9 cellular contexts compared by ENCODE assay signal in the genomic region with DNA sequence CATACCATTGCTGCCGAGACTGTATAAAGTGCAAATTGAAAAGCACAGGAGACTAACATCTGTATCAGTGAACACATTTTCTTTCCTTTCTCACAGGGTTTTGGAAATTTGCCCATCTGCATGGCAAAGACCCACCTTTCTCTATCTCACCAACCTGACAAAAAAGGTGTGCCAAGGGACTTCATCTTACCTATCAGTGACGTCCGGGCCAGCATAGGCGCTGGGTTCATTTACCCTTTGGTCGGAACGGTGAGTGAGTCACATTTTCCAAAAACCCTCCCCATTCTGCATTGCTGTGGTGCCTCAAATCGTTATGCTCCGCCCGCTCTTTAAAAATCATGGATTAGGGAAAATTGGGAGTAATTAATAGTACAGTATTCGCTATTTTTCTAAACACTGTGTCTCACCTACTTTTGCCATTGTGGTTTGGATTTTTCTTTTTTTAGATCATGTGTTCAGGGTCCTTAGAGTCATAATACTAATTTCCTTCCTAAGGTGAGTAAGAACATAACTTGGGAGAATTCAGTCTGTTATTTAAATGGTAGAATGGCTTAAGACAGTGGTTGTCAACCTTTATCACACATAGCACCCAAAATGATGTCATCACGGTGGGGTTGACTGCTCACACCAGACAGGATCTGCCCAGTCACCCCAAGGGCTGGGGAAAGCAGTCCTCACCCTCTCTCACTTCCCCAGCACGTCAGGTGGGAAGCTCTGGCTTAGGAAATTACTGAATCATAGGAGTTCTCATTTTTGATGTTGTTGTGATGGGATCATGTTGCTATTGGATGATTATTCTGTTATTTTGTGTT.
A peak's percentile ranks its signal among the peaks of the same experiment; 100 is the strongest.
DNase-seq lines count a peak whose midpoint lies in the region; ATAC-seq and TF ChIP-seq lines count a peak whose summit lies in the region.
"Had no signal": no experiment of that assay in that cellular context is flagged by ENCODE, and none has a peak within 500 bp of the region (broad histone marks: within the 10 kb centered on the region; RNA-seq: fewer than 3 reads in every experiment).

No MANE protein-coding gene starts in this region.

- H3K9me2 ChIP-seq in OCI-LY7 (ENCODE audit: insufficient read depth, low read length), result no peaks in the 10 kb centered on the region

- no peak overlapping the region for H2BK120ac ChIP-seq in H9 (ENCODE audit: low read depth, low read length, poor library complexity, severe bottlenecking)

- no peak overlapping the region for H3K18ac ChIP-seq in H9 (ENCODE audit: insufficient read length, low read depth, low read length)

- no peak overlapping the region for H3K4me3 Mint-ChIP-seq in H9

- BruUV-seq in OCI-LY7 (replicated peaks; lab: Mats Ljungman, UMichigan), result no TSS peak

- intact Hi-C loops in OCI-LY7 (cut with micrococcal nuclease; ENCODE audit: unreplicated experiment), result no loop called here

- H3K14ac ChIP-seq in H9 (ENCODE audit: insufficient read depth, low read length), result no peak overlapping the region

- CTCF ChIA-PET in RWPE1 (lab: Yijun Ruan, JAX), result interaction anchor here (0.8 kb wide), 1 partner anchor 172 kb away, joined by 4 read pairs; no protein-coding TSS in a partner anchor
- CTCF ChIA-PET in OCI-LY7 (lab: Charles Lee; ENCODE audit: unreplicated experiment), result no interaction called here

- H3K9me3 Mint-ChIP-seq in H9, result no peaks in the 10 kb centered on the region; a peak in 1 of 5 replicates

- peaks cover 71% of the 10 kb centered on the region for H3K36me3 ChIP-seq in OCI-LY7 (ENCODE audit: insufficient read depth, low read length)

- H3K4me2 ChIP-seq in H9 (ENCODE audit: insufficient read depth, insufficient read length, low read length), result no peak overlapping the region
- no peak overlapping the region for H3K4me2 ChIP-seq in OCI-LY7 (ENCODE audit: low read length)

- no peak for TF ChIP-seq CTCF in H9 (conservative IDR thresholded peaks at IDR 0.05)
- TF ChIP-seq CTCF in RWPE1 (conservative IDR thresholded peaks at IDR 0.05; ENCODE audit: low read depth), result no peak
- TF ChIP-seq CTCF in epithelial cell of esophagus (IDR thresholded peaks at IDR 0.05; ENCODE audit: insufficient read depth, low read depth, low read length, missing control alignments), result no peak
- no peak for TF ChIP-seq CTCF in OCI-LY7 (conservative IDR thresholded peaks at IDR 0.05; ENCODE audit: low read length)

- POLR2A ChIA-PET in RWPE1 (lab: Yijun Ruan, JAX; ENCODE audit: low non-redundant PET) (no interaction called here), OCI-LY7 (lab: Charles Lee) (interaction anchor here (0.6 kb wide), 1 partner anchor 627 kb away, joined by 3 read pairs; no protein-coding TSS in a partner anchor)

- WGBS in H9 (ENCODE audit: extremely low coverage, insufficient read length, low lambda C conversion rate), result no CpG with 5 or more reads among the region's 12 CpGs

- no peaks in the 10 kb centered on the region for H4K20me1 ChIP-seq in H9 (ENCODE audit: control insufficient read depth, insufficient read depth, insufficient read length)
- H4K20me1 ChIP-seq in OCI-LY7 (ENCODE audit: insufficient read depth, low read length), result no peaks in the 10 kb centered on the region

- H4K91ac ChIP-seq in H9 (ENCODE audit: insufficient read length, low read depth, low read length), result no peak overlapping the region

- peaks cover 0 to 1% of the 10 kb centered on the region in 2 experiments; a peak in 2 of 4 replicates for H3K4me1 Mint-ChIP-seq in H9

- H3K4me3 ChIP-seq in epithelial cell of esophagus (ENCODE audit: low read length) (peak overlapping the region; percentile 14), OCI-LY7 (ENCODE audit: low read depth, low read length, poor library complexity, severe bottlenecking) (no peak overlapping the region)

- peaks cover 33 to 84% (median 54%) of the 10 kb centered on the region in 3 experiments for H3K36me3 Mint-ChIP-seq in H9 (ENCODE audit: insufficient read depth in 1 of 3, low read depth in 3 of 3)

- H3K79me2 ChIP-seq in H9 (ENCODE audit: insufficient read depth, low read length) (no peaks in the 10 kb centered on the region), OCI-LY7 (ENCODE audit: insufficient read depth, low read depth, low read length) (no peaks in the 10 kb centered on the region)

- H3K79me1 ChIP-seq in H9 (ENCODE audit: insufficient read depth, low read depth, low read length, poor library complexity, severe bottlenecking), result no peaks in the 10 kb centered on the region

- H3K9ac ChIP-seq in H9 (ENCODE audit: extremely low read depth, insufficient read length, low read length), result no peak overlapping the region

- no peak overlapping the region for H2BK5ac ChIP-seq in H9 (ENCODE audit: insufficient read length, low read length)

- H4K8ac ChIP-seq in H9 (replicated peaks; ENCODE audit: insufficient read length, low read depth, low read length), result no peak overlapping the region

- no peak overlapping the region for H2BK20ac ChIP-seq in H9 (ENCODE audit: low read depth, low read length, poor library complexity, severe bottlenecking)

- no peak overlapping the region for H4K5ac ChIP-seq in H9 (ENCODE audit: insufficient read length, low read depth, low read length)

- no peak for ATAC-seq in HG02571 (IDR thresholded peaks at IDR 0.05; ENCODE audit: unreplicated experiment)

- H2AFZ ChIP-seq in H9 (ENCODE audit: low read length) (no peak overlapping the region), OCI-LY7 (ENCODE audit: low read length) (no peak overlapping the region)

- H3K56ac ChIP-seq in H9 (ENCODE audit: insufficient read length, low read depth, low read length), result no peak overlapping the region

- no peaks in the 10 kb centered on the region for H3K4me1 ChIP-seq in H9 (ENCODE audit: insufficient read depth, low read length)
- H3K4me1 ChIP-seq in OCI-LY7 (ENCODE audit: insufficient read depth, low read length, poor library complexity, severe bottlenecking), result no peaks in the 10 kb centered on the region

- H3K27ac ChIP-seq in H9 (ENCODE audit: insufficient read length, low read depth, low read length) (no peak overlapping the region), RWPE1 (peak overlapping the region; percentile 32; the same call in 1 of the 2 replicates), OCI-LY7 (ENCODE audit: low read depth, low read length, poor library complexity, severe bottlenecking) (no peak overlapping the region)

- H3K27me3 Mint-ChIP-seq in H9 (ENCODE audit: low read depth), result no peaks in the 10 kb centered on the region

- no peak overlapping the region for H3K4ac ChIP-seq in H9 (ENCODE audit: low read depth, low read length)

- no peaks in the 10 kb centered on the region for H3K23me2 ChIP-seq in H9 (ENCODE audit: insufficient read length, low read depth, low read length, poor library complexity, severe bottlenecking)

- no peak overlapping the region for H2BK12ac ChIP-seq in H9 (ENCODE audit: insufficient read length, low read depth, low read length)

- no peaks in the 10 kb centered on the region for H3K9me3 ChIP-seq in H9 (ENCODE audit: control insufficient read depth, low read depth, low read length)
- no peaks in the 10 kb centered on the region for H3K9me3 ChIP-seq in OCI-LY7 (ENCODE audit: low read length)

- DNase-seq in H9, result no peak
- DNase-seq in RWPE1 (ENCODE audit: low spot score), result peak; percentile 22
- peak; percentile 91 for DNase-seq in epithelial cell of esophagus (ENCODE audit: low read depth)
- peak; percentile 68 for DNase-seq in renal cortical epithelial cell (ENCODE audit: low read depth)
- no peak for DNase-seq in NCI-H446 treated with DMSO at 0.1 percent for 48 hours (lab: John Stamatoyannopoulos, UW)
- DNase-seq in C1 segment of cervical spinal cord (lab: John Stamatoyannopoulos, UW), result no peak
- DNase-seq in OCI-LY7 (ENCODE audit: low spot score), result no peak
- DNase-seq: NCI-H187 had no signal

- no peaks in the 10 kb centered on the region for H3K27me3 ChIP-seq in H9 (ENCODE audit: insufficient read depth, low read length)

- H2BK15ac ChIP-seq in H9 (ENCODE audit: low read depth, low read length), result no peak overlapping the region

- H3K27ac Mint-ChIP-seq in H9, result peak overlapping the region in 2 of 3 experiments; percentile 47 to 52; a peak in 1 of 7 replicates

- no peak overlapping the region for H2AK5ac ChIP-seq in H9 (ENCODE audit: insufficient read length, low read length)

- H3T11ph ChIP-seq in H9 (ENCODE audit: low read length), result no peak overlapping the region

- no peak overlapping the region for H3K23ac ChIP-seq in H9 (ENCODE audit: insufficient read length, low read depth, low read length)

Comparison
In these comparisons a context has a peak if more than half of its experiments do, and no peak if none do; other contexts are left out.
1. DNase-seq: peak in RWPE1 (single experiment), epithelial cell of esophagus (single experiment) and renal cortical epithelial cell (single experiment); none in H9 (single experiment), NCI-H446 treated with DMSO at 0.1 percent for 48 hours (single experiment), C1 segment of cervical spinal cord (0 of 14) and OCI-LY7 (single experiment).